In genomic region chr15:86125775-86126174, GRCh38 we compare ENCODE assay signal across 19 cellular contexts. TPM values are rescaled to one million over a fixed set of nuclear protein-coding genes. Genes with fewer than 3 reads are reported as not detected.
DNase-seq lines count a peak whose midpoint lies in the region; ATAC-seq and TF ChIP-seq lines count a peak whose summit lies in the region.
"Had no signal": no experiment of that assay in that cellular context is flagged by ENCODE, and none has a peak within 500 bp of the region (broad histone marks: within the 10 kb centered on the region; RNA-seq: fewer than 3 reads in every experiment).

No MANE protein-coding gene starts in this region.

- CTCF ChIA-PET in GM10248 (lab: Yijun Ruan, JAX), result no interaction called here

- H2BK12ac ChIP-seq in trophoblast cell (ENCODE audit: low read length), result no peak overlapping the region

- in situ Hi-C loops in gastrocnemius medialis (cut with MboI; ENCODE audit: low sequenced_read_pairs in 4 of 4), result loop anchor here in 1 of 4 donors (10.0 kb wide), 1 partner anchor 79 kb away; no protein-coding TSS in a partner anchor

- no peak overlapping the region for H2BK120ac ChIP-seq in trophoblast cell (ENCODE audit: insufficient read depth, low read length, poor library complexity)

- no peak overlapping the region for H2AFZ ChIP-seq in trophoblast cell (ENCODE audit: insufficient read depth, low read length, poor library complexity)

- H3K27me3 ChIP-seq in gastrocnemius medialis, result no peaks in the 10 kb centered on the region
- no peaks in the 10 kb centered on the region for H3K27me3 ChIP-seq in trophoblast cell (ENCODE audit: insufficient read depth, low read length)
- H3K27me3 ChIP-seq: BLaER1 had no signal

- no peak overlapping the region for H2BK5ac ChIP-seq in trophoblast cell (ENCODE audit: low read depth, low read length, poor library complexity)

- H3K9me3 ChIP-seq in gastrocnemius medialis (no peaks in the 10 kb centered on the region), trophoblast cell (ENCODE audit: insufficient read depth, low read depth, low read length) (no peaks in the 10 kb centered on the region)
- H3K9me3 ChIP-seq: BLaER1 had no signal

- no peak overlapping the region for H3K9ac ChIP-seq in trophoblast cell (ENCODE audit: low read length)
- H3K9ac ChIP-seq: BLaER1 had no signal

- H4K91ac ChIP-seq in trophoblast cell (ENCODE audit: low read depth, low read length), result no peak overlapping the region

- no peak overlapping the region for H3K14ac ChIP-seq in trophoblast cell (ENCODE audit: low read length)

- H3K27ac ChIP-seq in gastrocnemius medialis (peak overlapping the region in 2 of 4 donors; percentile 46 to 68), trophoblast cell (ENCODE audit: low read depth, low read length) (no peak overlapping the region)
- H3K27ac ChIP-seq: BLaER1 had no signal

- H3K23ac ChIP-seq in trophoblast cell (ENCODE audit: low read length), result no peak overlapping the region

- H3K18ac ChIP-seq in trophoblast cell (ENCODE audit: low read length), result no peak overlapping the region

- H3K4me2 ChIP-seq in trophoblast cell (ENCODE audit: low read length), result no peak overlapping the region
- H3K4me2 ChIP-seq: BLaER1 had no signal

- intact Hi-C loops in gastrocnemius medialis (cut with DNase I; ENCODE audit: low total_unique reads) (no loop called here), sciatic nerve (cut with DNase I) (no loop called here)

- H4K8ac ChIP-seq in trophoblast cell (ENCODE audit: low read depth, low read length), result no peak overlapping the region

- H3K79me2 ChIP-seq in trophoblast cell (ENCODE audit: control insufficient read depth, insufficient read depth, low read length, poor library complexity), result no peaks in the 10 kb centered on the region

- H3K79me1 ChIP-seq in trophoblast cell (ENCODE audit: low read length), result no peaks in the 10 kb centered on the region

- POLR2A ChIA-PET in GM10248 (lab: Yijun Ruan, JAX), result no interaction called here

- H2AK5ac ChIP-seq in trophoblast cell (ENCODE audit: low read length), result no peak overlapping the region

- TF ChIP-seq POLR2A in gastrocnemius medialis (IDR thresholded peaks at IDR 0.05), result no peak

- H4K12ac ChIP-seq in trophoblast cell (ENCODE audit: low read depth, low read length), result no peak overlapping the region

- H3K36me3 ChIP-seq in gastrocnemius medialis, result no peaks in the 10 kb centered on the region
- H3K36me3 ChIP-seq in trophoblast cell (ENCODE audit: control insufficient read depth in 1 of 2, insufficient read depth in 2 of 2, low read length in 2 of 2), result no peaks in the 10 kb centered on the region
- H3K36me3 ChIP-seq: BLaER1 had no signal

- DNase-seq in NCI-H1105 treated with DMSO at 0.1 percent for 48 hours (lab: John Stamatoyannopoulos, UW) (peak; percentile 8), NCI-H1105 (lab: John Stamatoyannopoulos, UW) (no peak), HT-29 (ENCODE audit: low spot score) (peak; percentile 23), foreskin melanocyte (peak; percentile 28), gastrocnemius medialis (no peak), sciatic nerve (ENCODE audit: low spot score) (no peak), trophoblast cell (no peak), GM10248 (ENCODE audit: extremely low spot score) (no peak)
- DNase-seq: 8988T; Calu3; CD4-positive, alpha-beta memory T cell; H9 had no signal

- peak; percentile 49 to 77 for ATAC-seq in gastrocnemius medialis
- ATAC-seq in sciatic nerve, result no peak
- ATAC-seq: HepG2 had no signal

- no peak overlapping the region for H3K4me3 ChIP-seq in gastrocnemius medialis
- H3K4me3 ChIP-seq in trophoblast cell (ENCODE audit: low read depth, low read length), result no peak overlapping the region
- H3K4me3 ChIP-seq: BLaER1 had no signal

- TF ChIP-seq CTCF in gastrocnemius medialis (IDR thresholded peaks at IDR 0.05 in 4 of 5, conservative IDR thresholded peaks at IDR 0.05 in 1 of 5) (no peak), GM10248 (IDR thresholded peaks at IDR 0.05; ENCODE audit: control extremely low read depth, extremely low read depth, low read depth, missing control alignments) (no peak)

- H3K4me1 ChIP-seq in gastrocnemius medialis, result peaks cover 6 to 26% of the 10 kb centered on the region in 2 donors
- no peaks in the 10 kb centered on the region for H3K4me1 ChIP-seq in trophoblast cell (ENCODE audit: control insufficient read depth in 1 of 2, insufficient read depth in 2 of 2, low read length in 2 of 2)
- H3K4me1 ChIP-seq: BLaER1 had no signal

- no peak overlapping the region for H3K4ac ChIP-seq in trophoblast cell (ENCODE audit: low read depth, low read length)

- no CpG with 5 or more reads among the region's 3 CpGs for WGBS in trophoblast cell (ENCODE audit: extremely low coverage, insufficient coverage, insufficient read length)

RNA-seq across cellular contexts. Expression of gene AGBL1, which starts 46.1 kb away (rescaled TPM):
- total RNA-seq in HT-29 (2014; rRNA removed; shearing (Covaris generic)), result not detected in 2 replicates
- total RNA-seq in gastrocnemius medialis, result 10 to 100 TPM in 3 of 4 donors, 1 to 10 TPM in 1; 3.8 to 29.7 (median 15.9) TPM
- 0.49 TPM for total RNA-seq in sciatic nerve
- polyA plus RNA-seq in trophoblast cell (2013), result not detected in 2 replicates
- total RNA-seq: A673; Calu3; CD4-positive, alpha-beta memory T cell; H1; H9; HepG2 had no signal
- polyA plus RNA-seq: AG04450; CD14-positive monocyte; CD4-positive, alpha-beta memory T cell; H1; IgD-negative memory B cell had no signal

Comparison
In these comparisons a context has a peak if more than half of its experiments do, and no peak if none do; other contexts are left out.
1. DNase-seq: peak in NCI-H1105 treated with DMSO at 0.1 percent for 48 hours (single experiment), HT-29 (single experiment) and foreskin melanocyte (single experiment); none in NCI-H1105 (single experiment), gastrocnemius medialis (0 of 2), sciatic nerve (single experiment), trophoblast cell (0 of 2) and GM10248 (single experiment).